Comparison of ENCODE assay signal across 16 cellular contexts in the genomic region with DNA sequence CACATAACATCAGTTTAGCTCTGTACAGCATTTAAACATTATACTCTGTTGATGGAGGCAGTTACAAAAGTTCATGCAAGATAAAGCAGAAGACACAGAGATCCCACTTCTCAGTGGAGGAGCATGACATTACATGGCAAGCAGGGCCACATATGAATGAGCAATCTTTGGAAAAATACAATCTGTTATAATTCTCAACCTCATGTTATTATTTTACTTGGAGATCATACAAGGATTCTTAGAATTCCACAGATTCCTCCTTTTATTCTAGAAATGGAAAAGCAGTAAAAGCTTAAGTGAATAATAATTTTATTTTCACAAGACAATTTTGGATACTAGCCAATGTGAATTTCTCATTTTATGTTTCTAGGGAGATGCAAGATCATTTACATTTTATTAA.
DNase-seq lines count a peak whose midpoint lies in the region; ATAC-seq and TF ChIP-seq lines count a peak whose summit lies in the region.
"Had no signal": no experiment of that assay in that cellular context is flagged by ENCODE, and none has a peak within 500 bp of the region (broad histone marks: within the 10 kb centered on the region; RNA-seq: fewer than 3 reads in every experiment).

No MANE protein-coding gene starts in this region.

- H3K4me3 ChIP-seq in AG10803 (ENCODE audit: low read length) (no peak overlapping the region), PC-3 (ENCODE audit: low read length) (no peak overlapping the region)
- H3K4me3 ChIP-seq: coronary artery, esophagus muscularis mucosa, skin epidermis, transverse colon had no signal

- no peaks in the 10 kb centered on the region for H3K36me3 ChIP-seq in PC-3 (ENCODE audit: low read depth, low read length)
- H3K36me3 ChIP-seq: esophagus muscularis mucosa, transverse colon had no signal

- peaks cover 75% of the 10 kb centered on the region for H3K4me1 Mint-ChIP-seq in osteocyte (ENCODE audit: unreplicated experiment)
- H3K4me1 Mint-ChIP-seq in progenitor cell of endocrine pancreas (ENCODE audit: low read depth): no peaks in the 10 kb centered on the region
- H3K4me1 Mint-ChIP-seq: stimulated activated effector memory CD8-positive, alpha-beta T cell treated with anti-CD3 and anti-CD28 coated beads, Interleukin-12 subunit alpha, Interleukin-12 subunit beta, amount 100 ng/mL, for 72 hours had no signal

- no TSS peak for BruUV-seq in PC-3 (replicated peaks; lab: Mats Ljungman, UMichigan)

- H3K27ac ChIP-seq in PC-3 (ENCODE audit: low read length): no peak overlapping the region
- H3K27ac ChIP-seq: coronary artery, esophagus muscularis mucosa, skin epidermis, transverse colon had no signal

- H3K9me3 ChIP-seq in PC-3 (ENCODE audit: low read length): no peaks in the 10 kb centered on the region
- H3K9me3 ChIP-seq: esophagus muscularis mucosa, transverse colon had no signal

- H3K27me3 Mint-ChIP-seq in osteocyte (ENCODE audit: unreplicated experiment) (no peaks in the 10 kb centered on the region), progenitor cell of endocrine pancreas (no peaks in the 10 kb centered on the region)

- H3K4me1 ChIP-seq in PC-3 (ENCODE audit: insufficient read depth, low read length): no peaks in the 10 kb centered on the region
- H3K4me1 ChIP-seq: transverse colon had no signal

- DNase-seq in AG10803 (ENCODE audit: low read depth) (peak; percentile 81), PC-3 (peak; percentile 13), fibroblast of gingiva (ENCODE audit: low read depth) (peak; percentile 55), osteocyte (ENCODE audit: extremely low spot score, unreplicated experiment) (no peak), NCI-H2196 (lab: John Stamatoyannopoulos, UW; ENCODE audit: unreplicated experiment) (no peak), erythroblast (lab: John Stamatoyannopoulos, UW) (no peak), progenitor cell of endocrine pancreas (ENCODE audit: low spot score, unreplicated experiment) (no peak), retina (no peak)
- DNase-seq: activated CD4-positive, alpha-beta T cell treated with anti-CD3 and anti-CD28 coated beads, Interleukin-2, amount 50 U/mL, for 48 hours; activated T-cell treated with anti-CD3 and anti-CD28 coated beads, Interleukin-2, amount 50 U/mL, for 48 hours; NCI-H1105 treated with DMSO at 0.1 percent for 48 hours; transverse colon had no signal

- no peak overlapping the region for H3K4me2 ChIP-seq in PC-3 (ENCODE audit: low read length)

- no peak overlapping the region for H2AFZ ChIP-seq in PC-3 (ENCODE audit: low read length)

- H3K27me3 ChIP-seq in PC-3 (ENCODE audit: low read length): no peaks in the 10 kb centered on the region
- H3K27me3 ChIP-seq: esophagus muscularis mucosa, transverse colon had no signal

- intact Hi-C loops in PC-3 (cut with micrococcal nuclease): no loop called here

- H3K9ac ChIP-seq in PC-3 (ENCODE audit: low read length): no peak overlapping the region

- POLR2A ChIA-PET in PC-3 (lab: Charles Lee; ENCODE audit: unreplicated experiment): no interaction called here

- H3K9me2 ChIP-seq in PC-3 (replicated peaks; ENCODE audit: low read length): no peaks in the 10 kb centered on the region

- CTCF ChIA-PET in PC-3 (lab: Charles Lee): no interaction called here

- 0 out of 2 replicates have a peak, but pooled peaks have one; percentile 26 for ATAC-seq in PC-3
- ATAC-seq: stimulated activated effector memory CD8-positive, alpha-beta T cell treated with anti-CD3 and anti-CD28 coated beads, Interleukin-12 subunit alpha, Interleukin-12 subunit beta, amount 100 ng/mL, for 72 hours had no signal

- H3K4me3 Mint-ChIP-seq in osteocyte (ENCODE audit: unreplicated experiment) (no peak overlapping the region), progenitor cell of endocrine pancreas (ENCODE audit: low read depth) (no peak overlapping the region)
- H3K4me3 Mint-ChIP-seq: stimulated activated effector memory CD8-positive, alpha-beta T cell treated with anti-CD3 and anti-CD28 coated beads, Interleukin-12 subunit alpha, Interleukin-12 subunit beta, amount 100 ng/mL, for 72 hours had no signal

- H3K79me2 ChIP-seq in PC-3 (ENCODE audit: low read length): no peaks in the 10 kb centered on the region

- H3K27ac Mint-ChIP-seq in osteocyte (ENCODE audit: unreplicated experiment) (peak overlapping the region; percentile 81), progenitor cell of endocrine pancreas (no peak overlapping the region)
- H3K27ac Mint-ChIP-seq: stimulated activated effector memory CD8-positive, alpha-beta T cell treated with anti-CD3 and anti-CD28 coated beads, Interleukin-12 subunit alpha, Interleukin-12 subunit beta, amount 100 ng/mL, for 72 hours had no signal

- no peaks in the 10 kb centered on the region for H4K20me1 ChIP-seq in PC-3 (ENCODE audit: low read length)

- H3K36me3 Mint-ChIP-seq in osteocyte (ENCODE audit: unreplicated experiment) (no peaks in the 10 kb centered on the region), progenitor cell of endocrine pancreas (ENCODE audit: insufficient read depth) (no peaks in the 10 kb centered on the region)
- H3K36me3 Mint-ChIP-seq: stimulated activated effector memory CD8-positive, alpha-beta T cell treated with anti-CD3 and anti-CD28 coated beads, Interleukin-12 subunit alpha, Interleukin-12 subunit beta, amount 100 ng/mL, for 72 hours had no signal

- H3K9me3 Mint-ChIP-seq in osteocyte (ENCODE audit: unreplicated experiment) (peaks cover 10% of the 10 kb centered on the region), progenitor cell of endocrine pancreas (ENCODE audit: low read depth) (no peaks in the 10 kb centered on the region)
- H3K9me3 Mint-ChIP-seq: stimulated activated effector memory CD8-positive, alpha-beta T cell treated with anti-CD3 and anti-CD28 coated beads, Interleukin-12 subunit alpha, Interleukin-12 subunit beta, amount 100 ng/mL, for 72 hours had no signal

- H3F3A ChIP-seq in PC-3 (ENCODE audit: low read length, unreplicated experiment): no peaks in the 10 kb centered on the region

- TF ChIP-seq POLR2A in erythroblast (IDR thresholded peaks at IDR 0.05; ENCODE audit: low read length): no peak

- TF ChIP-seq CTCF in AG10803 (conservative IDR thresholded peaks at IDR 0.05; ENCODE audit: low read length) (no peak), PC-3 (conservative IDR thresholded peaks at IDR 0.05; ENCODE audit: low read depth, low read length) (no peak), osteocyte (IDR thresholded peaks at IDR 0.05) (no peak), progenitor cell of endocrine pancreas (IDR thresholded peaks at IDR 0.05; ENCODE audit: unreplicated experiment) (no peak)

Comparison
In these comparisons a context has a peak if more than half of its experiments do, and no peak if none do; other contexts are left out.
1. DNase-seq: peak in AG10803 (single experiment), PC-3 (single experiment) and fibroblast of gingiva (single experiment); none in osteocyte (single experiment), NCI-H2196 (single experiment), erythroblast (0 of 2), progenitor cell of endocrine pancreas (single experiment) and retina (single experiment).